ENCODE assay signal across 8 cellular contexts in genomic region chr2:39120771-39121522, GRCh38. TPM values are rescaled to one million over a fixed set of nuclear protein-coding genes. Genes with fewer than 3 reads are reported as not detected.
A peak's percentile ranks its signal among the peaks of the same experiment; 100 is the strongest.
DNase-seq lines count a peak whose midpoint lies in the region; ATAC-seq and TF ChIP-seq lines count a peak whose summit lies in the region.

SOS1 (minus strand) TSS chr2:39121051; CDS start chr2:39120422, 629 bp downstream.

- peaks cover 55% of the 10 kb centered on the region for H3K4me1 ChIP-seq in mononuclear cell (ENCODE audit: insufficient read depth, low read length)

- DNase-seq in DMS153 (lab: John Stamatoyannopoulos, UW), result peak; percentile 89
- DNase-seq in OCI-M2 (lab: John Stamatoyannopoulos, UW; ENCODE audit: unreplicated experiment), result peak; percentile 68
- DNase-seq in activated T-cell treated with anti-CD3 and anti-CD28 coated beads for 4 hours, result peak; percentile 86
- peak; percentile 95 for DNase-seq in epithelial cell of esophagus (ENCODE audit: low read depth)
- DNase-seq in stimulated activated CD8-positive, alpha-beta memory T cell treated with anti-CD3 and anti-CD28 coated beads, Interleukin-4, amount 100 ng/mL, for 1 hour (ENCODE audit: low read depth in 2 of 2, low spot score in 1 of 2), result peak; percentile 85 to 87

- H3K9me3 ChIP-seq in mononuclear cell (ENCODE audit: low read depth, low read length), result no peaks in the 10 kb centered on the region

- H3K4me3 ChIP-seq in epithelial cell of esophagus (ENCODE audit: low read length), result peak within 1 kb of the TSS; percentile 91
- peak within 1 kb of the TSS; percentile 74 for H3K4me3 ChIP-seq in mononuclear cell (ENCODE audit: low read length)

- TF ChIP-seq EP300 in Ishikawa (IDR thresholded peaks at IDR 0.05; ENCODE audit: borderline replicate concordance), result 0 out of 2 replicates have a peak, but pooled peaks have one; percentile 18

- TF ChIP-seq RAD21 in Ishikawa (IDR thresholded peaks at IDR 0.05; ENCODE audit: low read depth), result no peak

- H3K27me3 ChIP-seq in mononuclear cell (ENCODE audit: insufficient read depth, low read length), result no peaks in the 10 kb centered on the region

- peak; percentile 45 for ATAC-seq in GM21619 (IDR thresholded peaks at IDR 0.05; ENCODE audit: unreplicated experiment)

- no peak for TF ChIP-seq CTCF in epithelial cell of esophagus (IDR thresholded peaks at IDR 0.05; ENCODE audit: insufficient read depth, low read depth, low read length, missing control alignments)

TF ChIP-seq in Ishikawa, 13 proteins besides CTCF, POLR2A, EP300 and RAD21:
- peak; percentile 91 for TF ChIP-seq ZBTB7A (IDR thresholded peaks at IDR 0.05; ENCODE audit: low read depth)
- no peak for TF ChIP-seq CEBPB (IDR thresholded peaks at IDR 0.05)
- peak; percentile 10; the same call in 1 of the 2 replicates for TF ChIP-seq MAX (IDR thresholded peaks at IDR 0.05)
- no peak for TF ChIP-seq CREB1 (IDR thresholded peaks at IDR 0.05; ENCODE audit: low read depth)
- peak; percentile 91 for TF ChIP-seq TAF1 (IDR thresholded peaks at IDR 0.05; ENCODE audit: low read depth)
- TF ChIP-seq YY1 (IDR thresholded peaks at IDR 0.05; ENCODE audit: low read depth), result no peak

RNA-seq across cellular contexts. Expression of gene SOS1, which starts in this region (rescaled TPM):
- 10.0 TPM for total RNA-seq in mononuclear cell

Comparison
In these comparisons a context has a peak if more than half of its experiments do, and no peak if none do; other contexts are left out.
1. Peak in every context shown above with its lines: DNase-seq, ATAC-seq and H3K4me3 ChIP-seq.